Comparison of ENCODE assay signal across 25 cellular contexts in genomic region chr3:169675091-169675490, GRCh38.
"Had no signal": no experiment of that assay in that cellular context is flagged by ENCODE, and none has a peak within 500 bp of the region (broad histone marks: within the 10 kb centered on the region; RNA-seq: fewer than 3 reads in every experiment).

No MANE protein-coding gene starts in this region.

- H3K9me3 Mint-ChIP-seq: dendritic cell treated with granulocyte-macrophage colony-stimulating factor and Interleukin-4, amounts not matched to agents 40 ng/mL and 50 ng/mL, for 4 days had no signal

- H3K4me1 ChIP-seq: colonic mucosa, esophagus muscularis mucosa, foreskin keratinocyte, gastrocnemius medialis, gastroesophageal sphincter, heart left ventricle, heart right ventricle had no signal

- H3K36me3 ChIP-seq: colonic mucosa, esophagus muscularis mucosa, esophagus squamous epithelium, gastrocnemius medialis, gastroesophageal sphincter, heart left ventricle, heart right ventricle had no signal

- H3K4me3 ChIP-seq: colonic mucosa, coronary artery, dorsolateral prefrontal cortex, esophagus muscularis mucosa, esophagus squamous epithelium, gastrocnemius medialis, gastroesophageal sphincter, heart left ventricle, heart right ventricle had no signal

- H3K9me3 ChIP-seq: colonic mucosa had no signal

- H3K27ac ChIP-seq: colonic mucosa, coronary artery, dorsolateral prefrontal cortex, epithelial cell of prostate, esophagus muscularis mucosa, esophagus squamous epithelium, foreskin keratinocyte, gastrocnemius medialis, gastroesophageal sphincter, heart left ventricle, heart right ventricle had no signal

- H3K4me1 Mint-ChIP-seq: endodermal cell had no signal

- DNase-seq: colonic mucosa; cortex of kidney; dermis blood vessel endothelial cell; dorsolateral prefrontal cortex; effector CD4-positive, alpha-beta T cell; effector CD8-positive, alpha-beta T cell; effector memory CD4-positive, alpha-beta T cell; effector memory CD8-positive, alpha-beta T cell; endodermal cell; erythroblast; esophagus squamous epithelium; foreskin fibroblast; foreskin keratinocyte; foreskin melanocyte; gastrocnemius medialis; glutamatergic neuron; head of caudate nucleus; heart left ventricle; heart right ventricle had no signal

- ATAC-seq: effector memory CD8-positive, alpha-beta T cell; esophagus mucosa; foreskin keratinocyte; gastrocnemius medialis; gastroesophageal sphincter; heart left ventricle; heart right ventricle had no signal

- H3K27ac Mint-ChIP-seq: dendritic cell treated with granulocyte-macrophage colony-stimulating factor and Interleukin-4, amounts not matched to agents 40 ng/mL and 50 ng/mL, for 4 days; effector memory CD8-positive, alpha-beta T cell; endodermal cell had no signal

- H3K4me3 Mint-ChIP-seq: dendritic cell treated with granulocyte-macrophage colony-stimulating factor and Interleukin-4, amounts not matched to agents 40 ng/mL and 50 ng/mL, for 4 days; effector memory CD8-positive, alpha-beta T cell; endodermal cell had no signal

- H3K27me3 ChIP-seq: colonic mucosa had no signal
